Comparison of ENCODE assay signal across 8 cellular contexts in genomic region chr4:24583451-24584174, GRCh38. TPM values are rescaled to one million over a fixed set of nuclear protein-coding genes. Genes with fewer than 3 reads are reported as not detected.
DNase-seq lines count a peak whose midpoint lies in the region; ATAC-seq, FAIRE-seq and TF ChIP-seq lines count a peak whose summit lies in the region.

No MANE protein-coding gene starts in this region.

- H4K20me1 ChIP-seq in HepG2 (ENCODE audit: insufficient read depth, low read length), result peaks cover 50% of the 10 kb centered on the region

- TF ChIP-seq POLR2A in GM19099 (IDR thresholded peaks at IDR 0.05; ENCODE audit: extremely low read depth, insufficient read length, low read depth), result peak; percentile 31
- peak in 1 of 2 experiments; percentile 59; a peak in 2 of 4 replicates for TF ChIP-seq POLR2A in HepG2 (IDR thresholded peaks at IDR 0.05; ENCODE audit: insufficient read depth in 1 of 2, low read depth in 2 of 2, low read length in 2 of 2)

- DNase-seq in AG09309 (ENCODE audit: low read depth), result no peak
- peak; percentile 36 for DNase-seq in NCI-H510A treated with DMSO at 0.1 percent for 48 hours (lab: John Stamatoyannopoulos, UW)
- peak; percentile 71 for DNase-seq in activated CD4-positive, alpha-beta T cell treated with anti-CD3 and anti-CD28 coated beads for 36 hours
- peak; percentile 47 for DNase-seq in HepG2 (ENCODE audit: low spot score)
- DNase-seq in stimulated activated CD4-positive, alpha-beta T cell treated with anti-CD3 and anti-CD28 coated beads, Interleukin-4, amount 100 ng/mL, for 24 hours, result peak; percentile 64

- H3K4me2 ChIP-seq in HepG2 (ENCODE audit: low read depth, low read length), result peak overlapping the region; percentile 91

- H3K79me2 ChIP-seq in HepG2 (ENCODE audit: insufficient read depth, low read length), result peaks cover 58% of the 10 kb centered on the region

- H3K4me1 ChIP-seq in HepG2 (ENCODE audit: insufficient read depth, low read length), result peaks cover 53% of the 10 kb centered on the region

- TF ChIP-seq RAD21 in HepG2 (CRISPR knock-in tag; IDR thresholded peaks at IDR 0.05), result no peak

- no peaks in the 10 kb centered on the region for H3K9me3 ChIP-seq in HepG2 (ENCODE audit: low read length)

- in situ Hi-C loops in HepG2 (cut with HindIII; ENCODE audit: extremely low pct_ligation_motif_present, low pct_unique_long_range_greater_than_20kb), result loop anchor here (25.0 kb wide), 1 partner anchor 696 kb away; the partner anchor contains the start of gene PPARGC1A

- CTCF ChIA-PET in activated CD4-positive, alpha-beta T cell treated with anti-CD3 and anti-CD28 coated beads for 36 hours (lab: Charles Lee), result interaction anchor here (0.6 to 1.2 kb wide), 4 partner anchors 11 to 729 kb away, joined by 3 to 5 read pairs (median 3); partner anchors contain the start of gene ZCCHC4
- CTCF ChIA-PET in HepG2 (lab: Yijun Ruan, JAX; ENCODE audit: low intra/inter-chr PET ratio, low total read pairs), result no interaction called here

- peak overlapping the region; percentile 96 for H3K27ac ChIP-seq in HepG2 (ENCODE audit: extremely low read length, insufficient read depth, low read length)

- H3K27me3 ChIP-seq in HepG2 (ENCODE audit: control insufficient read depth in 1 of 2, insufficient read depth in 2 of 2, low read length in 2 of 2), result no peaks in the 10 kb centered on the region; a peak in 1 of 5 replicates

- BruUV-seq in HepG2 (replicated peaks; lab: Mats Ljungman, UMichigan), result no TSS peak

- TF ChIP-seq CTCF in AG09309 (IDR thresholded peaks at IDR 0.05; ENCODE audit: control insufficient read depth, insufficient read depth, low read depth, low read length, missing control alignments) (no peak), HepG2 (CRISPR knock-in tag; IDR thresholded peaks at IDR 0.05) (no peak)

- no peak for TF ChIP-seq EP300 in HepG2 (IDR thresholded peaks at IDR 0.05; ENCODE audit: low read depth in 2 of 2, low read length in 2 of 2)
- no peak for TF ChIP-seq EP300 in HepG2 (CRISPR knock-in tag; IDR thresholded peaks at IDR 0.05; ENCODE audit: borderline replicate concordance)

- WGBS in HepG2 (ENCODE audit: low lambda C conversion rate), result 1% methylated on average over 26 of the region's 49 CpGs

- H3K4me3 ChIP-seq in AG09309 (ENCODE audit: control insufficient read depth, low read depth, low read length), result peak overlapping the region; percentile 83
- H3K4me3 ChIP-seq in HepG2 (replicated peaks in 1 of 3; ENCODE audit: insufficient read depth in 1 of 3, low read depth in 2 of 3, low read length in 3 of 3), result peak overlapping the region; percentile 96 to 99 (median 98)

- ATAC-seq in HG03432 (IDR thresholded peaks at IDR 0.05; ENCODE audit: unreplicated experiment), result peak; percentile 25
- ATAC-seq in activated CD4-positive, alpha-beta T cell treated with anti-CD3 and anti-CD28 coated beads for 36 hours, result peak; percentile 21
- ATAC-seq in HepG2, result peak; percentile 62

- H3K9me3 Mint-ChIP-seq in activated CD4-positive, alpha-beta T cell treated with anti-CD3 and anti-CD28 coated beads for 36 hours (ENCODE audit: low read depth), result no peaks in the 10 kb centered on the region
- no peaks in the 10 kb centered on the region for H3K9me3 Mint-ChIP-seq in dendritic cell treated with granulocyte-macrophage colony-stimulating factor and Interleukin-4, amounts not matched to agents 40 ng/mL and 50 ng/mL, for 4 days

- POLR2A ChIA-PET in activated CD4-positive, alpha-beta T cell treated with anti-CD3 and anti-CD28 coated beads for 36 hours (lab: Charles Lee), result interaction anchor here (0.7 to 1.1 kb wide), 3 partner anchors 14 to 700 kb away, joined by 3 to 5 read pairs (median 3); no protein-coding TSS in a partner anchor
- POLR2A ChIA-PET in HepG2 (lab: Yijun Ruan, JAX), result interaction anchor here (0.8 to 1.8 kb wide), 12 partner anchors 9 to 793 kb away, joined by 3 to 19 read pairs (median 4); partner anchors contain the start of genes ANAPC4 and SEPSECS

- H3K27me3 Mint-ChIP-seq in activated CD4-positive, alpha-beta T cell treated with anti-CD3 and anti-CD28 coated beads for 36 hours, result no peaks in the 10 kb centered on the region
- H3K27me3 Mint-ChIP-seq in dendritic cell treated with granulocyte-macrophage colony-stimulating factor and Interleukin-4, amounts not matched to agents 40 ng/mL and 50 ng/mL, for 4 days, result no peaks in the 10 kb centered on the region

- peaks cover 36% of the 10 kb centered on the region for H3K4me1 Mint-ChIP-seq in activated CD4-positive, alpha-beta T cell treated with anti-CD3 and anti-CD28 coated beads for 36 hours
- peaks cover 37% of the 10 kb centered on the region for H3K4me1 Mint-ChIP-seq in dendritic cell treated with granulocyte-macrophage colony-stimulating factor and Interleukin-4, amounts not matched to agents 40 ng/mL and 50 ng/mL, for 4 days (ENCODE audit: low read depth)

- peak overlapping the region; percentile 99 for H3K27ac Mint-ChIP-seq in activated CD4-positive, alpha-beta T cell treated with anti-CD3 and anti-CD28 coated beads for 36 hours
- H3K27ac Mint-ChIP-seq in dendritic cell treated with granulocyte-macrophage colony-stimulating factor and Interleukin-4, amounts not matched to agents 40 ng/mL and 50 ng/mL, for 4 days, result peak overlapping the region; percentile 95

- H3K4me3 Mint-ChIP-seq in activated CD4-positive, alpha-beta T cell treated with anti-CD3 and anti-CD28 coated beads for 36 hours, result peak overlapping the region; percentile 94
- H3K4me3 Mint-ChIP-seq in dendritic cell treated with granulocyte-macrophage colony-stimulating factor and Interleukin-4, amounts not matched to agents 40 ng/mL and 50 ng/mL, for 4 days, result peak overlapping the region; percentile 100

- peak; percentile 40 for FAIRE-seq in HepG2 (lab: Jason Lieb, UNC)

- H2AFZ ChIP-seq in HepG2 (ENCODE audit: low read length), result no peak overlapping the region

- H3K36me3 Mint-ChIP-seq in activated CD4-positive, alpha-beta T cell treated with anti-CD3 and anti-CD28 coated beads for 36 hours (ENCODE audit: low read depth), result peaks cover 39% of the 10 kb centered on the region
- peaks cover 35% of the 10 kb centered on the region for H3K36me3 Mint-ChIP-seq in dendritic cell treated with granulocyte-macrophage colony-stimulating factor and Interleukin-4, amounts not matched to agents 40 ng/mL and 50 ng/mL, for 4 days (ENCODE audit: low read depth)

- peak overlapping the region; percentile 100 for H3K9ac ChIP-seq in HepG2 (ENCODE audit: insufficient read depth, low read depth, low read length)

- H3K36me3 ChIP-seq in HepG2 (replicated peaks in 1 of 2; ENCODE audit: control insufficient read depth in 1 of 2, insufficient read depth in 2 of 2, low read length in 2 of 2), result peaks cover 4 to 20% of the 10 kb centered on the region in 2 experiments

- intact Hi-C loops in activated CD4-positive, alpha-beta T cell treated with anti-CD3 and anti-CD28 coated beads for 36 hours (cut with DNase I, micrococcal nuclease), result loop anchor here (1.0 to 5.0 kb wide), 11 partner anchors 25 to 1331 kb away; partner anchors contain the start of genes ANAPC4 (in 2 of the 2), PI4K2B (in 1 of the 2), SEPSECS (in 1 of the 2) and SMIM20 (in 1 of the 2)
- intact Hi-C loops in dendritic cell treated with granulocyte-macrophage colony-stimulating factor and Interleukin-4, amounts not matched to agents 40 ng/mL and 50 ng/mL, for 4 days (cut with micrococcal nuclease), result loop anchor here (5.0 to 10.0 kb wide), 3 partner anchors 394 to 794 kb away; partner anchors contain the start of genes ANAPC4 and SEPSECS
- intact Hi-C loops in HepG2 (cut with micrococcal nuclease; ENCODE audit: unreplicated experiment), result loop anchor here (1.0 to 5.0 kb wide), 3 partner anchors 12 to 41 kb away; no protein-coding TSS in a partner anchor

TF ChIP-seq in HepG2, 621 proteins besides CTCF, POLR2A, EP300 and RAD21 (continues in another document):
- TF ChIP-seq ZNF576 (CRISPR knock-in tag; IDR thresholded peaks at IDR 0.05) (peak; percentile 60; the same call in 1 of the 2 replicates), SP4 (CRISPR knock-in tag; IDR thresholded peaks at IDR 0.05) (no peak), MAX (IDR thresholded peaks at IDR 0.05) (peak; percentile 27; the same call in 1 of the 2 replicates), MED8 (CRISPR knock-in tag; IDR thresholded peaks at IDR 0.05; ENCODE audit: insufficient replicate concordance) (peak; percentile 65), MXI1 (IDR thresholded peaks at IDR 0.05; ENCODE audit: borderline replicate concordance, low read depth, low read length) (peak; percentile 17; the same call in 1 of the 3 replicates)

RNA-seq across cellular contexts. Expression of gene DHX15, which starts 0.7 kb away (rescaled TPM):
- 100 to 1,000 TPM; 201 to 210 TPM for total RNA-seq in activated CD4-positive, alpha-beta T cell treated with anti-CD3 and anti-CD28 coated beads for 36 hours
- total RNA-seq in HepG2 (2016; rRNA removed; fragmentation: Illumina TruSeq; extraction: Trizol), result 165 and 198 TPM in 2 replicates
- total RNA-seq in HepG2 (2016; cell fraction: cytosol; rRNA removed; fragmentation: Illumina TruSeq; extraction: Trizol; ENCODE audit: low read depth), result 19.0 and 24.6 TPM in 2 replicates
- total RNA-seq in HepG2 (2016; cell fraction: insoluble cytoplasmic fraction; rRNA removed; fragmentation: Illumina TruSeq; extraction: Trizol), result 159 and 207 TPM in 2 replicates
- total RNA-seq in HepG2 (2016; cell fraction: membrane; rRNA removed; fragmentation: Illumina TruSeq; extraction: Trizol), result 50.2 and 58.7 TPM in 2 replicates
- 250 and 254 TPM in 2 replicates for total RNA-seq in HepG2 (2016; cell fraction: nucleus; rRNA removed; fragmentation: Illumina TruSeq; extraction: Trizol)
- polyA plus RNA-seq in HepG2 (2011; rRNA removed), result 77.2 and 92.9 TPM in 2 replicates
- polyA plus RNA-seq in HepG2 (2011; cell fraction: cytosol; rRNA removed), result 33.7 and 45.6 TPM in 2 replicates
- 115 and 138 TPM in 2 replicates for polyA plus RNA-seq in HepG2 (2011; cell fraction: nucleus; rRNA removed)
- 79.8 and 86.1 TPM in 2 replicates for polyA plus RNA-seq in HepG2 (2012)
- polyA plus RNA-seq in HepG2 (2016; cell fraction: cytosol; fragmentation: Illumina TruSeq; extraction: Trizol; ENCODE audit: low read depth), result 9.6 and 13.3 TPM in 2 replicates
- polyA plus RNA-seq in HepG2 (2016; cell fraction: insoluble cytoplasmic fraction; fragmentation: Illumina TruSeq; extraction: Trizol; ENCODE audit: low read depth), result 153 and 171 TPM in 2 replicates
- 31.8 and 34.9 TPM in 2 replicates for polyA plus RNA-seq in HepG2 (2016; cell fraction: membrane; fragmentation: Illumina TruSeq; extraction: Trizol; ENCODE audit: low read depth)
- 187 and 190 TPM in 2 replicates for polyA plus RNA-seq in HepG2 (2016; cell fraction: nucleus; fragmentation: Illumina TruSeq; extraction: Trizol; ENCODE audit: insufficient read depth, low read depth)
- 100 and 159 TPM in 2 replicates for polyA minus RNA-seq in HepG2 (2011; rRNA and poly(A)+ RNA removed; ENCODE audit: low replicate concordance)
- polyA minus RNA-seq in HepG2 (2011; cell fraction: cytosol; rRNA and poly(A)+ RNA removed), result 55.3 and 55.4 TPM in 2 replicates
- 424 and 461 TPM in 2 replicates for polyA minus RNA-seq in HepG2 (2011; cell fraction: nucleus; rRNA and poly(A)+ RNA removed)
